Comparison of ENCODE assay signal across 22 cellular contexts in the genomic region with DNA sequence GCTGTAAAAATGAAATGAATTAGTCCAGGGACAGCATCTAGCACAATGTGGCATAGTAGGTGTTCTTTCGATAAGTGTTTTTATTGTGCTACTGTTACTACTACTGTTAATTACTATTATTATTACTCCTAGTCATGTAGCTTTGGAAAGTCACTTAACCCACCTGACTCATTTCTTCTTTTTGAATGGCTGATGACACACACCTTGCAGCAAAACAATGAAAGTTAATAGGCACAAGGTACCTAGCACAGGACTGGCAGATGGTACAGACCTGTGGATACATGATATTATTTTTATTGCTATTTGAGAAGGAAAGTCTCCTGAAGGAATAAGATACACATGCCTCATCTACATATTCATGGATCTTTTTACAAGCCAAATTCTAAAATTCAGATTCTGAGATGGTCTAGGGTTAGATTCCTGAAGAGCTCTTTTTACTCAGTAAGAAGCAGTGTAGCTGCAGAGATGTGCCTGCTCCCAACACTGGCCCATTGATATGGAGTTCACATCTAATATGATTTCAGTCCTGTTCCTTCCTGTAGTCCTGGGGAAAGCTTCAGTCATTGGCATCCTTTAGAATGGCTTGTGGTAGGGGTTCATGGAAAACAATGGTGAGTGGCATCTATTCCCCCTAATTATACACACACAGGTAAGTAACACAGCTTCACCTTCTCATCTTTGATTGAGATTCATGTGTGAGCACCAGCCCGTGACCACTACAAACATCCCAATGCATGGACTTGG. TPM values are rescaled to one million over a fixed set of nuclear protein-coding genes. Genes with fewer than 3 reads are reported as not detected.
A peak's percentile ranks its signal among the peaks of the same experiment; 100 is the strongest.
DNase-seq lines count a peak whose midpoint lies in the region; ATAC-seq and TF ChIP-seq lines count a peak whose summit lies in the region.
"Had no signal": no experiment of that assay in that cellular context is flagged by ENCODE, and none has a peak within 500 bp of the region (broad histone marks: within the 10 kb centered on the region; RNA-seq: fewer than 3 reads in every experiment).

No MANE protein-coding gene starts in this region.

- peak; percentile 33 for ATAC-seq in activated CD8-positive, alpha-beta memory T cell treated with anti-CD3 and anti-CD28 coated beads, Interleukin-2, amount 10 ng/mL, durations not matched to agents 7 days and 5 days
- no peak for ATAC-seq in central memory CD8-positive, alpha-beta T cell (replicated peaks; ENCODE audit: extremely low read depth, poor library complexity, severe bottlenecking)
- peak; percentile 94 for ATAC-seq in stimulated activated effector memory CD8-positive, alpha-beta T cell treated with anti-CD3 and anti-CD28 coated beads, Interleukin-12 subunit alpha, Interleukin-12 subunit beta, amount 100 ng/mL, for 72 hours
- no peak for ATAC-seq in GM21526 (IDR thresholded peaks at IDR 0.05; ENCODE audit: low FRiP score, unreplicated experiment)
- ATAC-seq: HepG2, lower lobe of right lung had no signal

- H4K20me1 ChIP-seq in H9 (ENCODE audit: control insufficient read depth, insufficient read depth, insufficient read length), result no peaks in the 10 kb centered on the region

- no CpG with 5 or more reads among the region's 2 CpGs for WGBS in H9 (ENCODE audit: extremely low coverage, insufficient read length, low lambda C conversion rate)

- H2AFZ ChIP-seq in H9 (ENCODE audit: low read length), result no peak overlapping the region
- H2AFZ ChIP-seq: GM23248 had no signal

- H3K27ac Mint-ChIP-seq in activated CD8-positive, alpha-beta memory T cell treated with anti-CD3 and anti-CD28 coated beads, Interleukin-2, amount 10 ng/mL, durations not matched to agents 7 days and 5 days, result no peak overlapping the region
- no peak overlapping the region for H3K27ac Mint-ChIP-seq in H9
- H3K27ac Mint-ChIP-seq in central memory CD8-positive, alpha-beta T cell (ENCODE audit: low read depth), result peak overlapping the region; percentile 91
- H3K27ac Mint-ChIP-seq in stimulated activated effector memory CD8-positive, alpha-beta T cell treated with anti-CD3 and anti-CD28 coated beads, Interleukin-12 subunit alpha, Interleukin-12 subunit beta, amount 100 ng/mL, for 72 hours, result peak overlapping the region; percentile 88

- H2AK5ac ChIP-seq in H9 (ENCODE audit: insufficient read length, low read length), result no peak overlapping the region

- no peak for TF ChIP-seq CTCF in H9 (conservative IDR thresholded peaks at IDR 0.05)

- H3K27ac ChIP-seq in H9 (ENCODE audit: insufficient read length, low read depth, low read length), result no peak overlapping the region
- H3K27ac ChIP-seq: C4-2B, epithelial cell of prostate, GM23248, lower lobe of right lung, suprapubic skin had no signal

- no peak overlapping the region for H3K4ac ChIP-seq in H9 (ENCODE audit: low read depth, low read length)

- H3K14ac ChIP-seq in H9 (ENCODE audit: insufficient read depth, low read length), result no peak overlapping the region

- no peaks in the 10 kb centered on the region for H3K23me2 ChIP-seq in H9 (ENCODE audit: insufficient read length, low read depth, low read length, poor library complexity, severe bottlenecking)

- no peak overlapping the region for H2BK120ac ChIP-seq in H9 (ENCODE audit: low read depth, low read length, poor library complexity, severe bottlenecking)

- no peak overlapping the region for H3K4me2 ChIP-seq in H9 (ENCODE audit: insufficient read depth, insufficient read length, low read length)

- no peaks in the 10 kb centered on the region for H3K9me3 ChIP-seq in H9 (ENCODE audit: control insufficient read depth, low read depth, low read length)
- H3K9me3 ChIP-seq: lower lobe of right lung, suprapubic skin had no signal

- no peak overlapping the region for H3K18ac ChIP-seq in H9 (ENCODE audit: insufficient read length, low read depth, low read length)

- no peak overlapping the region for H2BK12ac ChIP-seq in H9 (ENCODE audit: insufficient read length, low read depth, low read length)

- no peaks in the 10 kb centered on the region for H3K79me2 ChIP-seq in H9 (ENCODE audit: insufficient read depth, low read length)

- H3K23ac ChIP-seq in H9 (ENCODE audit: insufficient read length, low read depth, low read length), result no peak overlapping the region

- no peak overlapping the region for H4K8ac ChIP-seq in H9 (replicated peaks; ENCODE audit: insufficient read length, low read depth, low read length)

- H2BK5ac ChIP-seq in H9 (ENCODE audit: insufficient read length, low read length), result no peak overlapping the region

- H3K4me1 ChIP-seq in H9 (ENCODE audit: insufficient read depth, low read length), result no peaks in the 10 kb centered on the region
- H3K4me1 ChIP-seq: lower lobe of right lung, suprapubic skin had no signal

- H2BK20ac ChIP-seq in H9 (ENCODE audit: low read depth, low read length, poor library complexity, severe bottlenecking), result peak overlapping the region; percentile 33

- no peak overlapping the region for H3K4me3 Mint-ChIP-seq in activated CD8-positive, alpha-beta memory T cell treated with anti-CD3 and anti-CD28 coated beads, Interleukin-2, amount 10 ng/mL, durations not matched to agents 7 days and 5 days
- no peak overlapping the region for H3K4me3 Mint-ChIP-seq in H9
- H3K4me3 Mint-ChIP-seq in central memory CD8-positive, alpha-beta T cell, result no peak overlapping the region
- H3K4me3 Mint-ChIP-seq in stimulated activated effector memory CD8-positive, alpha-beta T cell treated with anti-CD3 and anti-CD28 coated beads, Interleukin-12 subunit alpha, Interleukin-12 subunit beta, amount 100 ng/mL, for 72 hours, result no peak overlapping the region

- H3K9ac ChIP-seq in H9 (ENCODE audit: extremely low read depth, insufficient read length, low read length), result no peak overlapping the region
- H3K9ac ChIP-seq: GM23248 had no signal

- DNase-seq in activated CD8-positive, alpha-beta memory T cell treated with anti-CD3 and anti-CD28 coated beads, Interleukin-2, amount 10 ng/mL, durations not matched to agents 7 days and 5 days, result no peak
- DNase-seq in activated CD8-positive, alpha-beta memory T cell treated with anti-CD3 and anti-CD28 coated beads for 24 hours, result no peak
- DNase-seq in H9, result no peak
- no peak for DNase-seq in central memory CD8-positive, alpha-beta T cell (ENCODE audit: low spot score in 2 of 2)
- DNase-seq in stimulated activated effector memory CD8-positive, alpha-beta T cell treated with anti-CD3 and anti-CD28 coated beads, Interleukin-12 subunit alpha, Interleukin-12 subunit beta, amount 100 ng/mL, for 72 hours (ENCODE audit: low spot score in 2 of 2), result no peak
- no peak for DNase-seq in NCI-H1417 treated with DMSO at 0.1 percent for 48 hours (lab: John Stamatoyannopoulos, UW)
- no peak for DNase-seq in NCI-H146 treated with DMSO at 0.1 percent for 48 hours (lab: John Stamatoyannopoulos, UW; ENCODE audit: unreplicated experiment)
- DNase-seq: activated CD4-positive, alpha-beta T cell treated with anti-CD3 and anti-CD28 coated beads for 4 hours; activated CD8-positive, alpha-beta memory T cell treated with anti-CD3 and anti-CD28 coated beads, Interleukin-2, amount 50 U/mL, for 48 hours; dermis blood vessel endothelial cell; GDM1; GM23248; lower lobe of right lung; NCI-H2107; NCI-H526 treated with DMSO at 0.1 percent for 48 hours; occipital lobe had no signal

- no peaks in the 10 kb centered on the region for H3K9me3 Mint-ChIP-seq in activated CD8-positive, alpha-beta memory T cell treated with anti-CD3 and anti-CD28 coated beads, Interleukin-2, amount 10 ng/mL, durations not matched to agents 7 days and 5 days (ENCODE audit: low read depth)
- H3K9me3 Mint-ChIP-seq in H9, result no peaks in the 10 kb centered on the region
- H3K9me3 Mint-ChIP-seq in central memory CD8-positive, alpha-beta T cell, result no peaks in the 10 kb centered on the region
- H3K9me3 Mint-ChIP-seq in stimulated activated effector memory CD8-positive, alpha-beta T cell treated with anti-CD3 and anti-CD28 coated beads, Interleukin-12 subunit alpha, Interleukin-12 subunit beta, amount 100 ng/mL, for 72 hours, result no peaks in the 10 kb centered on the region

- no peak overlapping the region for H4K5ac ChIP-seq in H9 (ENCODE audit: insufficient read length, low read depth, low read length)

- H3K4me1 Mint-ChIP-seq in activated CD8-positive, alpha-beta memory T cell treated with anti-CD3 and anti-CD28 coated beads, Interleukin-2, amount 10 ng/mL, durations not matched to agents 7 days and 5 days, result peaks cover 49% of the 10 kb centered on the region
- peaks cover 6 to 7% of the 10 kb centered on the region in 2 experiments; a peak in 2 of 4 replicates for H3K4me1 Mint-ChIP-seq in H9
- peaks cover 66% of the 10 kb centered on the region for H3K4me1 Mint-ChIP-seq in central memory CD8-positive, alpha-beta T cell
- peaks cover 55% of the 10 kb centered on the region for H3K4me1 Mint-ChIP-seq in stimulated activated effector memory CD8-positive, alpha-beta T cell treated with anti-CD3 and anti-CD28 coated beads, Interleukin-12 subunit alpha, Interleukin-12 subunit beta, amount 100 ng/mL, for 72 hours

- H3T11ph ChIP-seq in H9 (ENCODE audit: low read length), result no peak overlapping the region

- no peaks in the 10 kb centered on the region for H3K27me3 Mint-ChIP-seq in activated CD8-positive, alpha-beta memory T cell treated with anti-CD3 and anti-CD28 coated beads, Interleukin-2, amount 10 ng/mL, durations not matched to agents 7 days and 5 days
- no peaks in the 10 kb centered on the region for H3K27me3 Mint-ChIP-seq in H9 (ENCODE audit: low read depth)
- no peaks in the 10 kb centered on the region for H3K27me3 Mint-ChIP-seq in central memory CD8-positive, alpha-beta T cell

- H2BK15ac ChIP-seq in H9 (ENCODE audit: low read depth, low read length), result no peak overlapping the region

- H3K79me1 ChIP-seq in H9 (ENCODE audit: insufficient read depth, low read depth, low read length, poor library complexity, severe bottlenecking), result no peaks in the 10 kb centered on the region

- peaks cover 1% of the 10 kb centered on the region for H3K36me3 Mint-ChIP-seq in activated CD8-positive, alpha-beta memory T cell treated with anti-CD3 and anti-CD28 coated beads, Interleukin-2, amount 10 ng/mL, durations not matched to agents 7 days and 5 days
- H3K36me3 Mint-ChIP-seq in H9 (ENCODE audit: insufficient read depth in 1 of 3, low read depth in 3 of 3), result no peaks in the 10 kb centered on the region
- H3K36me3 Mint-ChIP-seq in central memory CD8-positive, alpha-beta T cell (ENCODE audit: insufficient read depth), result peaks cover 4% of the 10 kb centered on the region
- no peaks in the 10 kb centered on the region for H3K36me3 Mint-ChIP-seq in stimulated activated effector memory CD8-positive, alpha-beta T cell treated with anti-CD3 and anti-CD28 coated beads, Interleukin-12 subunit alpha, Interleukin-12 subunit beta, amount 100 ng/mL, for 72 hours

- H3K56ac ChIP-seq in H9 (ENCODE audit: insufficient read length, low read depth, low read length), result no peak overlapping the region

- H4K91ac ChIP-seq in H9 (ENCODE audit: insufficient read length, low read depth, low read length), result no peak overlapping the region

- H3K27me3 ChIP-seq in H9 (ENCODE audit: insufficient read depth, low read length), result no peaks in the 10 kb centered on the region; the same call in 1 of the 2 replicates
- H3K27me3 ChIP-seq: suprapubic skin had no signal

- CTCF ChIA-PET in activated CD8-positive, alpha-beta memory T cell treated with anti-CD3 and anti-CD28 coated beads, Interleukin-2, amount 10 ng/mL, durations not matched to agents 7 days and 5 days (lab: Charles Lee), result interaction anchor here (0.7 to 12.0 kb wide), 7 partner anchors 14 to 156 kb away, joined by 3 to 109 read pairs (median 3); no protein-coding TSS in a partner anchor

RNA-seq across cellular contexts. Expression of a gene that starts 7.9 kb away (rescaled TPM):
- total RNA-seq in activated CD8-positive, alpha-beta memory T cell treated with anti-CD3 and anti-CD28 coated beads, Interleukin-2, amount 10 ng/mL, durations not matched to agents 7 days and 5 days, result 1 to 10 TPM; 2.9 to 3.7 TPM
- 0.29 and 0.48 TPM in 2 replicates for total RNA-seq in H9 (2021)
- total RNA-seq: dermis blood vessel endothelial cell, GM23248, HepG2, renal cortical epithelial cell had no signal

Comparison
In these comparisons a context has a peak if more than half of its experiments do, and no peak if none do; other contexts are left out.
1. ATAC-seq: peak in activated CD8-positive, alpha-beta memory T cell treated with anti-CD3 and anti-CD28 coated beads, Interleukin-2, amount 10 ng/mL, durations not matched to agents 7 days and 5 days (single experiment) and stimulated activated effector memory CD8-positive, alpha-beta T cell treated with anti-CD3 and anti-CD28 coated beads, Interleukin-12 subunit alpha, Interleukin-12 subunit beta, amount 100 ng/mL, for 72 hours (single experiment); none in central memory CD8-positive, alpha-beta T cell (single experiment) and GM21526 (single experiment).
2. H3K27ac Mint-ChIP-seq: peak in central memory CD8-positive, alpha-beta T cell (single experiment) and stimulated activated effector memory CD8-positive, alpha-beta T cell treated with anti-CD3 and anti-CD28 coated beads, Interleukin-12 subunit alpha, Interleukin-12 subunit beta, amount 100 ng/mL, for 72 hours (single experiment); none in activated CD8-positive, alpha-beta memory T cell treated with anti-CD3 and anti-CD28 coated beads, Interleukin-2, amount 10 ng/mL, durations not matched to agents 7 days and 5 days (single experiment) and H9 (0 of 3).